ENCODE assay signal across 9 cellular contexts in genomic region chr6:27892596-27893058, GRCh38. TPM values are rescaled to one million over a fixed set of nuclear protein-coding genes. Genes with fewer than 3 reads are reported as not detected.
DNase-seq lines count a peak whose midpoint lies in the region; ATAC-seq and TF ChIP-seq lines count a peak whose summit lies in the region.
"Had no signal": no experiment of that assay in that cellular context is flagged by ENCODE, and none has a peak within 500 bp of the region (broad histone marks: within the 10 kb centered on the region; RNA-seq: fewer than 3 reads in every experiment).

No MANE protein-coding gene starts in this region.

- CTCF ChIA-PET in HCT116 (lab: Charles Lee): interaction anchor here (0.8 kb wide), 1 partner anchor 731 kb away, joined by 3 read pairs; no protein-coding TSS in a partner anchor

- H3K27me3 ChIP-seq in HCT116 (ENCODE audit: insufficient read depth, low read length): no peaks in the 10 kb centered on the region
- H3K27me3 ChIP-seq in spleen (replicated peaks in 1 of 7): peaks cover 0 to 11% (median 0%) of the 10 kb centered on the region in 7 donors

- no peaks in the 10 kb centered on the region for H4K20me1 ChIP-seq in HCT116 (ENCODE audit: insufficient read depth)

- H3K36me3 ChIP-seq in HCT116 (ENCODE audit: control insufficient read depth in 1 of 2, insufficient read depth in 2 of 2, low read length in 2 of 2) (no peaks in the 10 kb centered on the region), SK-N-MC (ENCODE audit: insufficient read depth, low read length) (no peaks in the 10 kb centered on the region), spleen (no peaks in the 10 kb centered on the region)

- peaks cover 7% of the 10 kb centered on the region for H3K27me3 Mint-ChIP-seq in glutamatergic neuron (ENCODE audit: unreplicated experiment)
- H3K27me3 Mint-ChIP-seq in activated T-helper 2 cell treated with anti-CD3 and anti-CD28 coated beads, Interferon-gamma antibody, Interleukin-2, Interleukin-4, amounts not matched to agents 10 μg/mL and 5 μg/mL and 100 μg/mL, durations not matched to agents 14 hours and 24 hours and 36 hours (ENCODE audit: low read depth): no peaks in the 10 kb centered on the region
- H3K27me3 Mint-ChIP-seq: activated naive CD8-positive, alpha-beta T cell had no signal

- POLR2A ChIA-PET in HCT116 (lab: Charles Lee): interaction anchor here (0.7 to 6.3 kb wide), 45 partner anchors 9 to 1873 kb away, joined by 3 to 422 read pairs (median 4); partner anchors contain the start of gene ZKSCAN8

- peak overlapping the region; percentile 90 for H3K27ac Mint-ChIP-seq in glutamatergic neuron (ENCODE audit: unreplicated experiment)
- no peak overlapping the region for H3K27ac Mint-ChIP-seq in activated T-helper 2 cell treated with anti-CD3 and anti-CD28 coated beads, Interferon-gamma antibody, Interleukin-2, Interleukin-4, amounts not matched to agents 10 μg/mL and 5 μg/mL and 100 μg/mL, durations not matched to agents 14 hours and 24 hours and 36 hours
- H3K27ac Mint-ChIP-seq: activated naive CD8-positive, alpha-beta T cell had no signal

- WGBS in spleen, 5 donors: 0 to 1% (median 1%) methylated on average over 17 to 27 of the region's 27 CpGs

- H3K27ac ChIP-seq in HCT116 (ENCODE audit: low read depth, low read length): peak overlapping the region; percentile 98
- peak overlapping the region; percentile 89 for H3K27ac ChIP-seq in SK-N-MC
- H3K27ac ChIP-seq in spleen: peak overlapping the region; percentile 78 to 95 (median 94)

- no peaks in the 10 kb centered on the region for H3K79me2 ChIP-seq in HCT116 (ENCODE audit: insufficient read depth, low read length)

- TF ChIP-seq POLR2A in HCT116 (IDR thresholded peaks at IDR 0.05; ENCODE audit: borderline replicate concordance, extremely low read depth, insufficient read depth, insufficient read length) (peak; percentile 11), spleen (IDR thresholded peaks at IDR 0.05) (no peak)

- H3K4me3 ChIP-seq in HCT116 (replicated peaks in 1 of 2; ENCODE audit: low read depth in 1 of 2, low read length in 2 of 2) (peak overlapping the region; percentile 69 to 76), SK-N-MC (peak overlapping the region; percentile 98), spleen (peak overlapping the region; percentile 0 to 77 (median 60))

- H3K9ac ChIP-seq in HCT116 (ENCODE audit: low read length): peak overlapping the region; percentile 92
- H3K9ac ChIP-seq in SK-N-MC (ENCODE audit: insufficient read length): peak overlapping the region; percentile 85

- H2AFZ ChIP-seq in HCT116 (ENCODE audit: low read depth, low read length, poor library complexity, severe bottlenecking): no peak overlapping the region

- TSS peak; percentile 90 for BruUV-seq in HCT116 (replicated peaks; lab: Mats Ljungman, UMichigan)

- RAD21 ChIA-PET in HCT116 (lab: Charles Lee; ENCODE audit: low non-redundant PET in 1 of 2, low total read pairs in 2 of 2, uncharacterized antibody in 2 of 2, unreplicated experiment in 2 of 2): interaction anchor here in 1 of 2 experiments (1.3 kb wide), 1 partner anchor 54 kb away, joined by 3 read pairs; a partner anchor contains a TSS

- no peaks in the 10 kb centered on the region for H3K9me2 ChIP-seq in HCT116 (ENCODE audit: insufficient read depth)

- H3K4me3 Mint-ChIP-seq in glutamatergic neuron (ENCODE audit: unreplicated experiment): no peak overlapping the region
- no peak overlapping the region for H3K4me3 Mint-ChIP-seq in activated T-helper 2 cell treated with anti-CD3 and anti-CD28 coated beads, Interferon-gamma antibody, Interleukin-2, Interleukin-4, amounts not matched to agents 10 μg/mL and 5 μg/mL and 100 μg/mL, durations not matched to agents 14 hours and 24 hours and 36 hours (ENCODE audit: low read depth)
- H3K4me3 Mint-ChIP-seq: activated naive CD8-positive, alpha-beta T cell had no signal

- ATAC-seq in HCT116: no peak
- ATAC-seq in HG03565 (IDR thresholded peaks at IDR 0.05; ENCODE audit: unreplicated experiment): no peak

- TF ChIP-seq CTCF in HCT116 (IDR thresholded peaks at IDR 0.05 in 2 of 3, conservative IDR thresholded peaks at IDR 0.05 in 1 of 3; ENCODE audit: borderline replicate concordance in 1 of 3, insufficient read depth in 1 of 3, low read depth in 2 of 3, low read length in 2 of 3): no peak
- no peak for TF ChIP-seq CTCF in glutamatergic neuron (IDR thresholded peaks at IDR 0.05; ENCODE audit: partially characterized antibody, unreplicated experiment)
- TF ChIP-seq CTCF in spleen (IDR thresholded peaks at IDR 0.05 in 8 of 11, conservative IDR thresholded peaks at IDR 0.05 in 3 of 11): no peak

- H3K4me1 ChIP-seq in HCT116 (ENCODE audit: control insufficient read depth in 1 of 2, insufficient read depth in 2 of 2, low read length in 2 of 2): peaks cover 20 to 53% of the 10 kb centered on the region in 2 experiments
- H3K4me1 ChIP-seq in spleen: peaks cover 4 to 60% (median 35%) of the 10 kb centered on the region in 6 donors

- intact Hi-C loops in HCT116 (cut with micrococcal nuclease): loop anchor here (2.0 to 10.0 kb wide), 7 partner anchors 84 to 1838 kb away; a partner anchor contains a TSS
- intact Hi-C loops in spleen (cut with DNase I; ENCODE audit: low total_unique reads): loop anchor here (5.0 to 10.0 kb wide), 4 partner anchors 80 to 708 kb away; partner anchors contain the start of gene ZNF184
- intact Hi-C loops in activated T-helper 2 cell treated with anti-CD3 and anti-CD28 coated beads, Interferon-gamma antibody, Interleukin-2, Interleukin-4, amounts not matched to agents 10 μg/mL and 5 μg/mL and 100 μg/mL, durations not matched to agents 14 hours and 24 hours and 36 hours (cut with micrococcal nuclease): loop anchor here (1.0 to 10.0 kb wide), 9 partner anchors 55 to 1736 kb away; a partner anchor contains a TSS

- DNase-seq in HCT116 (ENCODE audit: low read depth, low spot score) (peak; percentile 34), SK-N-MC (ENCODE audit: low read depth, low spot score) (no peak), glutamatergic neuron (no peak), spleen (no peak), amygdala (lab: John Stamatoyannopoulos, UW) (no peak)
- DNase-seq in activated CD4-positive, alpha-beta T cell treated with anti-CD3 and anti-CD28 coated beads for 1 hour: no peak
- no peak for DNase-seq in activated T-helper 2 cell treated with anti-CD3 and anti-CD28 coated beads, Interferon-gamma antibody, Interleukin-2, Interleukin-4, amounts not matched to agents 10 μg/mL and 5 μg/mL and 100 μg/mL, durations not matched to agents 14 hours and 24 hours and 36 hours (ENCODE audit: low spot score)

- H3K9me3 ChIP-seq in HCT116 (ENCODE audit: control insufficient read depth in 1 of 2, insufficient read depth in 1 of 2, low read depth in 1 of 2, low read length in 2 of 2) (no peaks in the 10 kb centered on the region), SK-N-MC (ENCODE audit: low read depth, low read length) (no peaks in the 10 kb centered on the region), spleen (peaks cover 0 to 11% (median 0%) of the 10 kb centered on the region in 8 donors)

- TF ChIP-seq RAD21 in HCT116 (IDR thresholded peaks at IDR 0.05; ENCODE audit: low read depth): no peak

- H3K4me1 Mint-ChIP-seq in glutamatergic neuron (ENCODE audit: low read depth, unreplicated experiment): peaks cover 15% of the 10 kb centered on the region
- peaks cover 39% of the 10 kb centered on the region for H3K4me1 Mint-ChIP-seq in activated T-helper 2 cell treated with anti-CD3 and anti-CD28 coated beads, Interferon-gamma antibody, Interleukin-2, Interleukin-4, amounts not matched to agents 10 μg/mL and 5 μg/mL and 100 μg/mL, durations not matched to agents 14 hours and 24 hours and 36 hours (ENCODE audit: low read depth)

- H3K4me2 ChIP-seq in HCT116 (ENCODE audit: low read length): peak overlapping the region; percentile 86

- no peaks in the 10 kb centered on the region for H3K36me3 Mint-ChIP-seq in glutamatergic neuron (ENCODE audit: unreplicated experiment)
- H3K36me3 Mint-ChIP-seq in activated T-helper 2 cell treated with anti-CD3 and anti-CD28 coated beads, Interferon-gamma antibody, Interleukin-2, Interleukin-4, amounts not matched to agents 10 μg/mL and 5 μg/mL and 100 μg/mL, durations not matched to agents 14 hours and 24 hours and 36 hours (ENCODE audit: low read depth): peaks cover 5% of the 10 kb centered on the region
- H3K36me3 Mint-ChIP-seq: activated naive CD8-positive, alpha-beta T cell had no signal

- peaks cover 8% of the 10 kb centered on the region for H3K9me3 Mint-ChIP-seq in glutamatergic neuron (ENCODE audit: unreplicated experiment)
- no peaks in the 10 kb centered on the region for H3K9me3 Mint-ChIP-seq in activated T-helper 2 cell treated with anti-CD3 and anti-CD28 coated beads, Interferon-gamma antibody, Interleukin-2, Interleukin-4, amounts not matched to agents 10 μg/mL and 5 μg/mL and 100 μg/mL, durations not matched to agents 14 hours and 24 hours and 36 hours

TF ChIP-seq in HCT116, 20 proteins besides CTCF, POLR2A, EP300 and RAD21:
- TF ChIP-seq POLR2AphosphoS5 (IDR thresholded peaks at IDR 0.05; ENCODE audit: low read depth, low read length): no peak
- 0 out of 2 replicates have a peak, but pooled peaks have one; percentile 61 for TF ChIP-seq ZFX (IDR thresholded peaks at IDR 0.05)

RNA-seq across cellular contexts. Expression of gene OR2B2, which starts 19.6 kb away (rescaled TPM):
- total RNA-seq in HCT116 (2021; ENCODE audit: unreplicated experiment): not detected
- polyA plus RNA-seq in HCT116 (2012): not detected in 2 replicates
- total RNA-seq in glutamatergic neuron (ENCODE audit: unreplicated experiment): not detected
- not detected for total RNA-seq in spleen
- polyA plus RNA-seq in spleen: not detected
- total RNA-seq in activated T-helper 2 cell treated with anti-CD3 and anti-CD28 coated beads, Interferon-gamma antibody, Interleukin-2, Interleukin-4, amounts not matched to agents 10 μg/mL and 5 μg/mL and 100 μg/mL, durations not matched to agents 14 hours and 24 hours and 36 hours: not detected in 2 replicates
